ENCODE assay signal across 12 cellular contexts in genomic region chr16:3027488-3027795, GRCh38. TPM values are rescaled to one million over a fixed set of nuclear protein-coding genes. Genes with fewer than 3 reads are reported as not detected.
"Had no signal": no experiment of that assay in that cellular context is flagged by ENCODE, and none has a peak within 500 bp of the region (broad histone marks: within the 10 kb centered on the region; RNA-seq: fewer than 3 reads in every experiment).

No MANE protein-coding gene starts in this region.

- H3K27me3 ChIP-seq: hepatocyte had no signal

- H3K4me3 ChIP-seq: hepatocyte had no signal

- H3K27ac Mint-ChIP-seq: activated CD8-positive, alpha-beta T cell treated with anti-CD3 and anti-CD28 coated beads for 36 hours; activated naive CD4-positive, alpha-beta T cell treated with anti-CD3 and anti-CD28 coated beads, Interleukin-2, amount 50 U/mL, for 72 hours; stimulated activated memory B cell treated with anti-CD40 and anti-IgM and Interleukin-4, amounts not matched to agents 10 μg/mL and 1 μg/mL and 100 μg/mL, for 72 hours had no signal

- H3K27ac ChIP-seq: sigmoid colon had no signal

- H3K9me3 Mint-ChIP-seq: activated CD8-positive, alpha-beta T cell treated with anti-CD3 and anti-CD28 coated beads for 36 hours; activated naive CD4-positive, alpha-beta T cell treated with anti-CD3 and anti-CD28 coated beads, Interleukin-2, amount 50 U/mL, for 72 hours; activated T-cell treated with anti-CD3 and anti-CD28 coated beads, Interleukin-2, amount 50 U/mL, for 4 hours; neural crest cell; stimulated activated memory B cell treated with anti-CD40 and anti-IgM and Interleukin-4, amounts not matched to agents 10 μg/mL and 1 μg/mL and 100 μg/mL, for 72 hours had no signal

- H3K4me3 Mint-ChIP-seq: activated CD8-positive, alpha-beta T cell treated with anti-CD3 and anti-CD28 coated beads for 36 hours; activated T-cell treated with anti-CD3 and anti-CD28 coated beads, Interleukin-2, amount 50 U/mL, for 4 hours; neural crest cell; stimulated activated memory B cell treated with anti-CD40 and anti-IgM and Interleukin-4, amounts not matched to agents 10 μg/mL and 1 μg/mL and 100 μg/mL, for 72 hours had no signal

- H3K9me3 ChIP-seq: sigmoid colon had no signal

RNA-seq across cellular contexts. Expression of gene BICDL2, which starts 9.3 kb away (rescaled TPM):
- total RNA-seq: cardiac septum, lung microvascular endothelial cell, neural crest cell, osteocyte, pulmonary artery endothelial cell had no signal

RNA-seq across cellular contexts. Expression of gene CLDN6, which starts 9.5 kb away (rescaled TPM):
- total RNA-seq: activated CD8-positive, alpha-beta T cell treated with anti-CD3 and anti-CD28 coated beads for 36 hours; activated naive CD4-positive, alpha-beta T cell treated with anti-CD3 and anti-CD28 coated beads, Interleukin-2, amount 50 U/mL, for 72 hours; esophagus mucosa; lung microvascular endothelial cell; pulmonary artery endothelial cell; sigmoid colon had no signal
- polyA plus RNA-seq: sigmoid colon had no signal
